10 cellular contexts compared by ENCODE assay signal in genomic region chr20:37567671-37568588, GRCh38. TPM values are rescaled to one million over a fixed set of nuclear protein-coding genes. Genes with fewer than 3 reads are reported as not detected.
DNase-seq lines count a peak whose midpoint lies in the region; ATAC-seq and TF ChIP-seq lines count a peak whose summit lies in the region.
"Had no signal": no experiment of that assay in that cellular context is flagged by ENCODE, and none has a peak within 500 bp of the region (broad histone marks: within the 10 kb centered on the region; RNA-seq: fewer than 3 reads in every experiment).

No MANE protein-coding gene starts in this region.

- H3K27ac Mint-ChIP-seq in Caco-2 (ENCODE audit: unreplicated experiment) = no peak overlapping the region
- no peak overlapping the region for H3K27ac Mint-ChIP-seq in activated naive CD8-positive, alpha-beta T cell treated with anti-CD3 and anti-CD28 coated beads, Interleukin-2, amount 50 U/mL, for 24 hours

- CTCF ChIA-PET in Caco-2 (lab: Charles Lee) = interaction anchor here (0.5 kb wide), 1 partner anchor 652 kb away, joined by 10 read pairs; no protein-coding TSS in a partner anchor

- H3K36me3 ChIP-seq in Caco-2 (ENCODE audit: control insufficient read depth, insufficient read depth, low read length) = no peaks in the 10 kb centered on the region
- H3K36me3 ChIP-seq in HUES48 (ENCODE audit: control insufficient read depth, insufficient read depth, low read length) = no peaks in the 10 kb centered on the region
- H3K36me3 ChIP-seq in transverse colon = no peaks in the 10 kb centered on the region

- no peaks in the 10 kb centered on the region for H3K9me3 Mint-ChIP-seq in Caco-2 (ENCODE audit: unreplicated experiment)
- H3K9me3 Mint-ChIP-seq in activated naive CD8-positive, alpha-beta T cell treated with anti-CD3 and anti-CD28 coated beads, Interleukin-2, amount 50 U/mL, for 24 hours = no peaks in the 10 kb centered on the region

- 0 to 7% methylated on average over 7 to 13 of the region's 13 CpGs for WGBS in transverse colon (ENCODE audit: low coverage in 1 of 2), 2 donors

- H3K9me3 ChIP-seq in Caco-2 (peaks cover 3% of the 10 kb centered on the region; the same call in 1 of the 2 replicates), HUES48 (ENCODE audit: control insufficient read depth, insufficient read depth, low read length) (no peaks in the 10 kb centered on the region), iPS-18c (ENCODE audit: control insufficient read depth, insufficient read depth, low read length) (no peaks in the 10 kb centered on the region), transverse colon (no peaks in the 10 kb centered on the region)

- POLR2A ChIA-PET in Caco-2 (lab: Charles Lee) = no interaction called here

- TF ChIP-seq EP300 in transverse colon (IDR thresholded peaks at IDR 0.05; ENCODE audit: low read depth) = no peak

- peak overlapping the region; percentile 50 for H3K27ac ChIP-seq in HUES48 (ENCODE audit: low read depth, low read length)
- H3K27ac ChIP-seq in transverse colon = no peak overlapping the region
- H3K27ac ChIP-seq: HL-60 had no signal

- H3K27me3 ChIP-seq in Caco-2 (replicated peaks; ENCODE audit: control insufficient read depth, insufficient read depth, low read length) (peaks cover 1% of the 10 kb centered on the region), HUES48 (ENCODE audit: control insufficient read depth, insufficient read depth, low read length) (peaks cover 11% of the 10 kb centered on the region; the same call in 1 of the 2 replicates), transverse colon (peaks cover 91% of the 10 kb centered on the region)

- no peaks in the 10 kb centered on the region for H3K36me3 Mint-ChIP-seq in Caco-2 (ENCODE audit: insufficient read depth, unreplicated experiment)
- H3K36me3 Mint-ChIP-seq in activated naive CD8-positive, alpha-beta T cell treated with anti-CD3 and anti-CD28 coated beads, Interleukin-2, amount 50 U/mL, for 24 hours (ENCODE audit: low read depth) = no peaks in the 10 kb centered on the region

- DNase-seq in Caco-2 (peak; percentile 40), NOMO-1 (lab: John Stamatoyannopoulos, UW; ENCODE audit: unreplicated experiment in 2 of 2) (peak; percentile 14 to 20), transverse colon (no peak)
- no peak for DNase-seq in activated naive CD8-positive, alpha-beta T cell treated with anti-CD3 and anti-CD28 coated beads, Interleukin-2, amount 50 U/mL, for 24 hours
- DNase-seq: midbrain had no signal

- H3K4me1 Mint-ChIP-seq in Caco-2 (ENCODE audit: low read depth, unreplicated experiment) = peaks cover 9% of the 10 kb centered on the region
- peaks cover 2% of the 10 kb centered on the region for H3K4me1 Mint-ChIP-seq in activated naive CD8-positive, alpha-beta T cell treated with anti-CD3 and anti-CD28 coated beads, Interleukin-2, amount 50 U/mL, for 24 hours

- peak overlapping the region; percentile 5 for H3K4me3 Mint-ChIP-seq in Caco-2 (ENCODE audit: unreplicated experiment)
- no peak overlapping the region for H3K4me3 Mint-ChIP-seq in activated naive CD8-positive, alpha-beta T cell treated with anti-CD3 and anti-CD28 coated beads, Interleukin-2, amount 50 U/mL, for 24 hours

- ATAC-seq in GM21786 (IDR thresholded peaks at IDR 0.05; ENCODE audit: unreplicated experiment) (no peak), GM18519 (IDR thresholded peaks at IDR 0.05; ENCODE audit: low FRiP score, unreplicated experiment) (no peak)
- no peak for ATAC-seq in activated naive CD8-positive, alpha-beta T cell treated with anti-CD3 and anti-CD28 coated beads, Interleukin-2, amount 50 U/mL, for 24 hours

- peaks cover 14% of the 10 kb centered on the region for H3K4me1 ChIP-seq in Caco-2
- H3K4me1 ChIP-seq in HUES48 (ENCODE audit: control insufficient read depth, insufficient read depth, low read length) = peaks cover 17% of the 10 kb centered on the region
- H3K4me1 ChIP-seq in transverse colon = peaks cover 4 to 5% (median 5%) of the 10 kb centered on the region in 4 donors

- no peak overlapping the region for H3K4me3 ChIP-seq in Caco-2 (ENCODE audit: low read depth, low read length)
- peak overlapping the region; percentile 47 for H3K4me3 ChIP-seq in HUES48 (ENCODE audit: low read depth, low read length)
- peak overlapping the region; percentile 43 for H3K4me3 ChIP-seq in iPS-18c (ENCODE audit: insufficient read depth, low read depth, low read length)
- H3K4me3 ChIP-seq in transverse colon = no peak overlapping the region

- H3K9ac ChIP-seq in HUES48 (ENCODE audit: low read depth, low read length) = no peak overlapping the region

- in situ Hi-C loops in transverse colon (cut with MboI; ENCODE audit: low pct_ligation_motif_present in 1 of 4, low pct_unique_long_range_greater_than_20kb in 1 of 4, low sequenced_read_pairs in 3 of 4) = loop anchor here in 3 of 4 donors (25.0 kb wide), 2 partner anchors 419 to 669 kb away; no protein-coding TSS in a partner anchor

- intact Hi-C loops in Caco-2 (cut with micrococcal nuclease; ENCODE audit: unreplicated experiment) = loop anchor here (2.0 to 5.0 kb wide), 4 partner anchors 59 to 654 kb away; no protein-coding TSS in a partner anchor
- intact Hi-C loops in transverse colon (cut with DNase I; ENCODE audit: low total_unique reads) = loop anchor here (5.0 kb wide), 1 partner anchor 424 kb away; no protein-coding TSS in a partner anchor

- TF ChIP-seq POLR2A in transverse colon (IDR thresholded peaks at IDR 0.05) = no peak

- H3K27me3 Mint-ChIP-seq in Caco-2 (ENCODE audit: insufficient read depth, unreplicated experiment) = peaks cover 23% of the 10 kb centered on the region
- peaks cover 59% of the 10 kb centered on the region for H3K27me3 Mint-ChIP-seq in activated naive CD8-positive, alpha-beta T cell treated with anti-CD3 and anti-CD28 coated beads, Interleukin-2, amount 50 U/mL, for 24 hours

- TF ChIP-seq CTCF in Caco-2 (IDR thresholded peaks at IDR 0.05; ENCODE audit: insufficient read depth in 1 of 2, low read depth in 1 of 2, low read length in 1 of 2, severe bottlenecking in 1 of 2, unreplicated experiment in 1 of 2) = no peak
- TF ChIP-seq CTCF in transverse colon (IDR thresholded peaks at IDR 0.05) = no peak

- no TSS peak for BruUV-seq in Caco-2 (replicated peaks; lab: Mats Ljungman, UMichigan)

RNA-seq across cellular contexts. Expression of gene BLCAP, which starts 40.3 kb away (rescaled TPM):
- total RNA-seq in Caco-2 (2022) (123 and 129 TPM in 2 replicates), transverse colon (100 to 1,000 TPM in 3 of 4 donors, 10 to 100 TPM in 1; 80.8 to 283 (median 117) TPM)

RNA-seq across cellular contexts. Expression of gene NNAT, which starts 46.9 kb away (rescaled TPM):
- not detected in 2 replicates for total RNA-seq in Caco-2 (2022)
- 10 to 100 TPM; 11.3 to 33.0 (median 14.3) TPM for total RNA-seq in transverse colon

Comparison
In these comparisons a context has a peak if more than half of its experiments do, and no peak if none do; other contexts are left out.
1. DNase-seq: peak in Caco-2 (2 of 2) and NOMO-1 (2 of 2); none in transverse colon (single experiment) and activated naive CD8-positive, alpha-beta T cell treated with anti-CD3 and anti-CD28 coated beads, Interleukin-2, amount 50 U/mL, for 24 hours (single experiment).
2. H3K4me3 ChIP-seq: peak in HUES48 (single experiment) and iPS-18c (single experiment); none in Caco-2 (single experiment) and transverse colon (0 of 4).
3. RNA of gene NNAT, which starts 46.9 kb away (total RNA-seq): 11.3 to 33.0 TPM in transverse colon; not detected in Caco-2; every median in the first group is over 10 times any median in the second.